8 cellular contexts compared by ENCODE assay signal in genomic region chr1:26900815-26901511, GRCh38. TPM values are rescaled to one million over a fixed set of nuclear protein-coding genes. Genes with fewer than 3 reads are reported as not detected.
DNase-seq lines count a peak whose midpoint lies in the region; ATAC-seq and TF ChIP-seq lines count a peak whose summit lies in the region.
"Had no signal": no experiment of that assay in that cellular context is flagged by ENCODE, and none has a peak within 500 bp of the region (broad histone marks: within the 10 kb centered on the region; RNA-seq: fewer than 3 reads in every experiment).

No MANE protein-coding gene starts in this region.

- H3K36me3 ChIP-seq in HEK293 (ENCODE audit: control insufficient read depth in 2 of 2, insufficient read depth in 1 of 2, low read length in 2 of 2) (peaks cover 3 to 27% of the 10 kb centered on the region in 2 experiments; a peak in 2 of 3 replicates), gastroesophageal sphincter (peaks cover 0 to 30% of the 10 kb centered on the region in 2 donors)

- H3K4me3 ChIP-seq in HEK293 (ENCODE audit: low read depth, low read length) (peak overlapping the region; percentile 99), gastroesophageal sphincter (peak overlapping the region; percentile 83 to 86), skin epidermis (peak overlapping the region; percentile 53 to 99 (median 85))

- TF ChIP-seq CTCF in HEK293 (tag by site-specific recombination; IDR thresholded peaks at IDR 0.05) (no peak), VCaP (conservative IDR thresholded peaks at IDR 0.05) (no peak), gastroesophageal sphincter (IDR thresholded peaks at IDR 0.05) (no peak), GM10266 (IDR thresholded peaks at IDR 0.05; ENCODE audit: control insufficient read depth, insufficient read depth, low read depth, missing control alignments) (no peak)

- H3K4me1 ChIP-seq in HEK293 (ENCODE audit: control insufficient read depth, insufficient read depth, low read length): 0 out of 2 replicates have a peak, but pooled peaks cover 4% of the 10 kb centered on the region
- peaks cover 6 to 28% (median 10%) of the 10 kb centered on the region in 3 donors for H3K4me1 ChIP-seq in gastroesophageal sphincter

- no peak for TF ChIP-seq EP300 in gastroesophageal sphincter (IDR thresholded peaks at IDR 0.05)

- POLR2A ChIA-PET in HEK293 (lab: Yijun Ruan, JAX): interaction anchor here (0.7 to 3.0 kb wide), 15 partner anchors 8 to 178 kb away, joined by 3 to 53 read pairs (median 4); partner anchors contain the start of genes GPN2, NR0B2, NUDC and ZDHHC18

- H3K27ac ChIP-seq in HEK293 (ENCODE audit: extremely low read depth, low read depth, low read length) (peak overlapping the region; percentile 56), VCaP (peak overlapping the region; percentile 83), gastroesophageal sphincter (peak overlapping the region; percentile 79 to 86 (median 84)), skin epidermis (peak overlapping the region in 19 of 21 experiments; percentile 69 to 94 (median 88))

- DNase-seq in EL (no peak), GM10266 (ENCODE audit: extremely low spot score) (no peak), hippocampal formation (lab: John Stamatoyannopoulos, UW) (no peak)

- no peaks in the 10 kb centered on the region for H3K27me3 ChIP-seq in gastroesophageal sphincter

- CTCF ChIA-PET in HEK293 (lab: Yijun Ruan, JAX): interaction anchor here (0.6 to 1.4 kb wide), 4 partner anchors 14 to 1026 kb away, joined by 3 to 5 read pairs (median 4); no protein-coding TSS in a partner anchor

- ATAC-seq in gastroesophageal sphincter: no peak

- no peaks in the 10 kb centered on the region for H3K9me3 ChIP-seq in HEK293 (ENCODE audit: control insufficient read depth, insufficient read depth, low read depth, low read length)
- H3K9me3 ChIP-seq in gastroesophageal sphincter: no peaks in the 10 kb centered on the region

- TF ChIP-seq POLR2A in gastroesophageal sphincter (IDR thresholded peaks at IDR 0.05): no peak

- 27 to 42% methylated on average over 9 to 10 of the region's 18 CpGs for WGBS in gastroesophageal sphincter (ENCODE audit: low coverage in 1 of 2), 2 donors

TF ChIP-seq in HEK293, 187 proteins besides CTCF, POLR2A, EP300 and RAD21:
- TF ChIP-seq, protein P1, sequence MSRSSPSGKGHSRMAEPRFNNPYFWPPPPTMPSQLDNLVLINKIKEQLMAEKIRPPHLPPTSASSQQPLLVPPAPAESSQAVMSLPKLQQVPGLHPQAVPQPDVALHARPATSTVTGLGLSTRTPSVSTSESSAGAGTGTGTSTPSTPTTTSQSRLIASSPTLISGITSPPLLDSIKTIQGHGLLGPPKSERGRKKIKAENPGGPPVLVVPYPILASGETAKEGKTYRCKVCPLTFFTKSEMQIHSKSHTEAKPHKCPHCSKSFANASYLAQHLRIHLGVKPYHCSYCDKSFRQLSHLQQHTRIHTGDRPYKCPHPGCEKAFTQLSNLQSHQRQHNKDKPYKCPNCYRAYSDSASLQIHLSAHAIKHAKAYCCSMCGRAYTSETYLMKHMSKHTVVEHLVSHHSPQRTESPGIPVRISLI (tag by site-specific recombination; IDR thresholded peaks at IDR 0.05): no peak
- TF ChIP-seq ZNF585B (tag by site-specific recombination; IDR thresholded peaks at IDR 0.05) (no peak), ZNF121 (tag by site-specific recombination; IDR thresholded peaks at IDR 0.05) (peak; percentile 85)
TF ChIP-seq in HEK293: peak in this region for 1.

RNA-seq across cellular contexts. Expression of gene GPATCH3, which starts 0.7 kb away (rescaled TPM):
- total RNA-seq in gastroesophageal sphincter: 10 to 100 TPM in 3 of 4 donors, 1 to 10 TPM in 1; 5.1 to 21.6 (median 14.4) TPM

RNA-seq across cellular contexts. Expression of gene GPN2, which starts 10.9 kb away (rescaled TPM):
- 10 to 100 TPM; 10.4 to 17.3 (median 12.8) TPM for total RNA-seq in gastroesophageal sphincter

RNA-seq across cellular contexts. Expression of gene NR0B2, which starts 12.8 kb away (rescaled TPM):
- total RNA-seq in gastroesophageal sphincter: not detected
- total RNA-seq: LHCN-M2 had no signal

RNA-seq across cellular contexts. Expression of gene NUDC, which starts 20.6 kb away (rescaled TPM):
- total RNA-seq in gastroesophageal sphincter: 10 to 100 TPM; 64.8 to 94.5 (median 68.1) TPM

RNA-seq across cellular contexts. Expression of gene SFN, which starts 38.0 kb away (rescaled TPM):
- 10 to 100 TPM in 2 of 4 donors, 1 to 10 TPM in 1, under 1 TPM in 1; 0.81 to 51.6 (median 6.9) TPM for total RNA-seq in gastroesophageal sphincter
- total RNA-seq: LHCN-M2 had no signal
